1 cellular context compared by ENCODE assay signal in the genomic region with DNA sequence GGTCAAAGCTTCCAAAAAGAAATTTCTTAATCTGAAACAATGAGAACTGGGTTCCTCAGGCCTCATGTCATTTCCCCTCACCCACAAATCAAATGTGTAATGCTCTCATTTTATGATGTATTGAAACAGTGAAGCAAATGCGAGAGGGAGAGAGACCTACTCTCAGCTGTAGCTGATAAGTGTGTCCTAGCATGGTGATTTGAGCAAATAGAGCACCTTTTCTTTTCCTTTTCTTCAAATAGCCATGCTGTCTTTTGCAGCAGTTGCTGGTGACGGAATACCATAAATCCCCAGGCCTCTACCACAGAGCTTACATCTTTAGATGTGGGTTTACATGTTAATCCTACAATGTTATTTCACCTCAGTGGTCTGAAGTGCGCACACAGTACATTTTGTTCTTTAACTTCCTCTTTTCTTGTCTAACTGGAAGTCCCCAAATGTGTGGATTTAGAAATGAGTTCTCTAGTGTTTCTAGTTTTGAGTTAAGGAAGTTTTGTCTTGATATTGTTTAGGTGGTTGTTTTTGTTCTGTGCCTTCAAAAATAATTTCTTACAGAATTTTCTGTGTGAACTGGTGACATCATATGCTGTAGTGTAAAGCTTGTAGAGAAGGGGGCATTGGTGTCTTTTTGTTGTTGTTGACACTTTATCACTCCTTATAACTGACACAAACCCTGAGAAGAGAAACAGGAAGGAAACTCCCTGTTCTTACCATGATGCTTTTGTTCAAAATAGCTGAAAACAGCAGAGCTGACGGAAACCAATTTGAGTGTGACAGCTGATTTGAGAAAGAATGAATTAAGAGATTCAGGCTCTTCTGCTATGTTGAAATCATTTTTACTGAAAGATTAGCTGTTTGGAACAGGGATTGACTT.
TF ChIP-seq lines count a peak whose summit lies in the region.

No MANE protein-coding gene starts in this region.

TF ChIP-seq in K562, 482 proteins besides CTCF, POLR2A, EP300 and RAD21 (continued from another document and continues in another):
- TF ChIP-seq XRCC4 (IDR thresholded peaks at IDR 0.05; ENCODE audit: extremely low read depth, insufficient read depth, insufficient read length) (no peak), E4F1 (CRISPR knock-in tag; IDR thresholded peaks at IDR 0.05; ENCODE audit: borderline replicate concordance) (peak; percentile 24; the same call in 1 of the 2 replicates), ZBTB7A (IDR thresholded peaks at IDR 0.05; ENCODE audit: borderline replicate concordance, control insufficient read depth, low read depth, low read length) (no peak), ZNF639 (CRISPR knock-in tag; conservative IDR thresholded peaks at IDR 0.05 in 1 of 2, IDR thresholded peaks at IDR 0.05 in 1 of 2) (peak in 1 of 2 experiments; percentile 73; a peak in 2 of 4 replicates), KDM2B (CRISPR knock-in tag; IDR thresholded peaks at IDR 0.05) (no peak), MYBL2 (IDR thresholded peaks at IDR 0.05; ENCODE audit: low read depth) (no peak; the same call in 1 of the 2 replicates), MYBL2 (CRISPR knock-in tag; IDR thresholded peaks at IDR 0.05; ENCODE audit: borderline replicate concordance) (no peak), TAF15 (IDR thresholded peaks at IDR 0.05; ENCODE audit: low read depth, low read length) (no peak), ZNF764 (CRISPR knock-in tag; IDR thresholded peaks at IDR 0.05; ENCODE audit: low read depth) (no peak), SNAPC5 (CRISPR knock-in tag; IDR thresholded peaks at IDR 0.05) (no peak), ZNF347 (CRISPR knock-in tag; IDR thresholded peaks at IDR 0.05; ENCODE audit: low read depth) (no peak), VEZF1 (CRISPR knock-in tag; IDR thresholded peaks at IDR 0.05) (no peak), MED1 (CRISPR knock-in tag; IDR thresholded peaks at IDR 0.05; ENCODE audit: borderline replicate concordance) (no peak), KHSRP (IDR thresholded peaks at IDR 0.05) (no peak), ZNF707 (CRISPR knock-in tag; conservative IDR thresholded peaks at IDR 0.05) (no peak), MIER1 (IDR thresholded peaks at IDR 0.05; ENCODE audit: low read depth) (no peak), ZBTB9 (CRISPR knock-in tag; IDR thresholded peaks at IDR 0.05) (no peak), TGIF2 (CRISPR knock-in tag; IDR thresholded peaks at IDR 0.05) (no peak), ZC3H4 (CRISPR knock-in tag; IDR thresholded peaks at IDR 0.05; ENCODE audit: borderline replicate concordance) (no peak), SPI1 (IDR thresholded peaks at IDR 0.05; ENCODE audit: borderline replicate concordance, low read depth, low read length) (peak; percentile 26; the same call in 1 of the 2 replicates), ATF7 (IDR thresholded peaks at IDR 0.05) (0 out of 2 replicates have a peak, but pooled peaks have one; percentile 63), MNT (conservative IDR thresholded peaks at IDR 0.05) (peak in 1 of 2 experiments; percentile 37; a peak in 2 of 4 replicates), ETV5 (CRISPR knock-in tag; IDR thresholded peaks at IDR 0.05; ENCODE audit: low read depth) (no peak), TCF7L2 (IDR thresholded peaks at IDR 0.05; ENCODE audit: low read depth, low read length) (no peak), ZHX1 (conservative IDR thresholded peaks at IDR 0.05; ENCODE audit: low read length) (no peak), ARID2 (IDR thresholded peaks at IDR 0.05) (0 out of 2 replicates have a peak, but pooled peaks have one; percentile 25), STAT5A (IDR thresholded peaks at IDR 0.05; ENCODE audit: borderline replicate concordance, low read length) (no peak), NCOA1 (IDR thresholded peaks at IDR 0.05; ENCODE audit: low read depth) (0 out of 2 replicates have a peak, but pooled peaks have one; percentile 47), ZNF696 (CRISPR knock-in tag; conservative IDR thresholded peaks at IDR 0.05) (no peak), BACH1 (tag; IDR thresholded peaks at IDR 0.05) (no peak)
- TF ChIP-seq, protein P1, sequence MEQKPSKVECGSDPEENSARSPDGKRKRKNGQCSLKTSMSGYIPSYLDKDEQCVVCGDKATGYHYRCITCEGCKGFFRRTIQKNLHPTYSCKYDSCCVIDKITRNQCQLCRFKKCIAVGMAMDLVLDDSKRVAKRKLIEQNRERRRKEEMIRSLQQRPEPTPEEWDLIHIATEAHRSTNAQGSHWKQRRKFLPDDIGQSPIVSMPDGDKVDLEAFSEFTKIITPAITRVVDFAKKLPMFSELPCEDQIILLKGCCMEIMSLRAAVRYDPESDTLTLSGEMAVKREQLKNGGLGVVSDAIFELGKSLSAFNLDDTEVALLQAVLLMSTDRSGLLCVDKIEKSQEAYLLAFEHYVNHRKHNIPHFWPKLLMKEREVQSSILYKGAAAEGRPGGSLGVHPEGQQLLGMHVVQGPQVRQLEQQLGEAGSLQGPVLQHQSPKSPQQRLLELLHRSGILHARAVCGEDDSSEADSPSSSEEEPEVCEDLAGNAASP (IDR thresholded peaks at IDR 0.05) = no peak
- TF ChIP-seq, protein P2, sequence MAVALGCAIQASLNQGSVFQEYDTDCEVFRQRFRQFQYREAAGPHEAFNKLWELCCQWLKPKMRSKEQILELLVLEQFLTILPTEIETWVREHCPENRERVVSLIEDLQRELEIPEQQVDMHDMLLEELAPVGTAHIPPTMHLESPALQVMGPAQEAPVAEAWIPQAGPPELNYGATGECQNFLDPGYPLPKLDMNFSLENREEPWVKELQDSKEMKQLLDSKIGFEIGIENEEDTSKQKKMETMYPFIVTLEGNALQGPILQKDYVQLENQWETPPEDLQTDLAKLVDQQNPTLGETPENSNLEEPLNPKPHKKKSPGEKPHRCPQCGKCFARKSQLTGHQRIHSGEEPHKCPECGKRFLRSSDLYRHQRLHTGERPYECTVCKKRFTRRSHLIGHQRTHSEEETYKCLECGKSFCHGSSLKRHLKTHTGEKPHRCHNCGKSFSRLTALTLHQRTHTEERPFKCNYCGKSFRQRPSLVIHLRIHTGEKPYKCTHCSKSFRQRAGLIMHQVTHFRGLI (CRISPR knock-in tag; IDR thresholded peaks at IDR 0.05) = no peak
- TF ChIP-seq, protein P3, sequence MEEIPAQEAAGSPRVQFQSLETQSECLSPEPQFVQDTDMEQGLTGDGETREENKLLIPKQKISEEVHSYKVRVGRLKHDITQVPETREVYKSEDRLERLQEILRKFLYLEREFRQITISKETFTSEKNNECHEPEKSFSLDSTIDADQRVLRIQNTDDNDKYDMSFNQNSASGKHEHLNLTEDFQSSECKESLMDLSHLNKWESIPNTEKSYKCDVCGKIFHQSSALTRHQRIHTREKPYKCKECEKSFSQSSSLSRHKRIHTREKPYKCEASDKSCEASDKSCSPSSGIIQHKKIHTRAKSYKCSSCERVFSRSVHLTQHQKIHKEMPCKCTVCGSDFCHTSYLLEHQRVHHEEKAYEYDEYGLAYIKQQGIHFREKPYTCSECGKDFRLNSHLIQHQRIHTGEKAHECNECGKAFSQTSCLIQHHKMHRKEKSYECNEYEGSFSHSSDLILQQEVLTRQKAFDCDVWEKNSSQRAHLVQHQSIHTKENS (CRISPR knock-in tag; IDR thresholded peaks at IDR 0.05) = no peak
